23 cellular contexts compared by ENCODE assay signal in genomic region chr3:149579161-149579560, GRCh38.
DNase-seq lines count a peak whose midpoint lies in the region; ATAC-seq, FAIRE-seq and TF ChIP-seq lines count a peak whose summit lies in the region.
"Had no signal": no experiment of that assay in that cellular context is flagged by ENCODE, and none has a peak within 500 bp of the region (broad histone marks: within the 10 kb centered on the region; RNA-seq: fewer than 3 reads in every experiment).

No MANE protein-coding gene starts in this region.

- H3K9me3 ChIP-seq in SK-N-SH (no peaks in the 10 kb centered on the region), keratinocyte (ENCODE audit: control insufficient read depth, low read depth, low read length) (no peaks in the 10 kb centered on the region), thoracic aorta (no peaks in the 10 kb centered on the region)
- H3K9me3 ChIP-seq: body of pancreas, heart left ventricle, tibial nerve had no signal

- TF ChIP-seq CTCF in SK-N-SH (IDR thresholded peaks at IDR 0.05) (no peak), keratinocyte (optimal IDR thresholded peaks at IDR 0.05 in 1 of 3, IDR thresholded peaks at IDR 0.05 in 1 of 3, conservative IDR thresholded peaks at IDR 0.05 in 1 of 3; ENCODE audit: extremely low read depth in 1 of 3, insufficient read depth in 2 of 3, low read length in 3 of 3) (no peak), thoracic aorta (IDR thresholded peaks at IDR 0.05) (no peak)

- H3K79me2 ChIP-seq in SK-N-SH (ENCODE audit: insufficient read depth) (peaks cover 45% of the 10 kb centered on the region), keratinocyte (ENCODE audit: control insufficient read depth, insufficient read depth, low read length) (peaks cover 26% of the 10 kb centered on the region)

- TF ChIP-seq EP300 in SK-N-SH (IDR thresholded peaks at IDR 0.05; ENCODE audit: borderline replicate concordance in 1 of 2, low read depth in 1 of 2, low read length in 1 of 2), result no peak

- H3K36me3 ChIP-seq in SK-N-SH (replicated peaks in 1 of 2; ENCODE audit: control insufficient read depth in 1 of 2, insufficient read depth in 2 of 2, low read length in 1 of 2) (no peaks in the 10 kb centered on the region), keratinocyte (ENCODE audit: control insufficient read depth in 2 of 2, extremely low read depth in 1 of 2, insufficient read depth in 2 of 2, low read length in 2 of 2) (no peaks in the 10 kb centered on the region), thoracic aorta (no peaks in the 10 kb centered on the region)
- H3K36me3 ChIP-seq: heart left ventricle, neural progenitor cell, tibial nerve had no signal

- TF ChIP-seq RAD21 in SK-N-SH (IDR thresholded peaks at IDR 0.05; ENCODE audit: low read length), result no peak

- peak overlapping the region; percentile 34 to 100; a peak in 3 of 4 replicates for H3K27ac ChIP-seq in SK-N-SH (ENCODE audit: low read depth in 2 of 2, low read length in 1 of 2)
- H3K27ac ChIP-seq in keratinocyte (ENCODE audit: control insufficient read depth, insufficient read depth, low read length), result peak overlapping the region; percentile 97
- peak overlapping the region; percentile 36 to 88 for H3K27ac ChIP-seq in thoracic aorta
- H3K27ac ChIP-seq: HL-60, neural progenitor cell had no signal

- no peaks in the 10 kb centered on the region for H4K20me1 ChIP-seq in SK-N-SH (ENCODE audit: insufficient read depth)
- no peaks in the 10 kb centered on the region for H4K20me1 ChIP-seq in keratinocyte (ENCODE audit: control insufficient read depth, extremely low read depth, insufficient read depth, low read length)

- CTCF ChIA-PET in SK-N-SH (lab: Yijun Ruan, JAX), result interaction anchor here (1.5 to 5.0 kb wide), 3 partner anchors 10 to 138 kb away, joined by 3 to 26 read pairs (median 6); no protein-coding TSS in a partner anchor

- peaks cover 68% of the 10 kb centered on the region for H3F3A ChIP-seq in SK-N-SH (replicated peaks; ENCODE audit: insufficient read depth)

- no peak for DNase-seq in SK-N-SH
- no peak for DNase-seq in activated T-helper 2 cell treated with anti-CD3 and anti-CD28 coated beads, Interferon-gamma antibody, Interleukin-2, Interleukin-4, amounts not matched to agents 10 μg/mL and 5 μg/mL and 100 μg/mL, durations not matched to agents 14 hours and 24 hours and 36 hours (ENCODE audit: low spot score)
- DNase-seq in keratinocyte (ENCODE audit: low read depth, low spot score), result no peak
- DNase-seq in thoracic aorta (ENCODE audit: low spot score), result no peak
- DNase-seq in EL, result no peak
- DNase-seq in Ammon's horn (ENCODE audit: low spot score), result no peak
- DNase-seq in NCI-H2107 treated with DMSO at 0.1 percent for 48 hours (lab: John Stamatoyannopoulos, UW; ENCODE audit: unreplicated experiment), result no peak
- DNase-seq: 8988T; activated CD4-positive, CD25-positive, alpha-beta regulatory T cell treated with anti-CD3 and anti-CD28 coated beads, Interleukin-2, amount 50 U/mL, for 72 hours; activated naive CD4-positive, alpha-beta T cell treated with anti-CD3 and anti-CD28 coated beads for 36 hours; body of pancreas; DMS79; heart left ventricle; NCI-H1105; retina; Right ventricle myocardium superior; T-helper 9 cell had no signal

- H3K9me2 ChIP-seq in SK-N-SH, result no peaks in the 10 kb centered on the region

- H3K27me3 Mint-ChIP-seq in activated T-helper 2 cell treated with anti-CD3 and anti-CD28 coated beads, Interferon-gamma antibody, Interleukin-2, Interleukin-4, amounts not matched to agents 10 μg/mL and 5 μg/mL and 100 μg/mL, durations not matched to agents 14 hours and 24 hours and 36 hours (ENCODE audit: low read depth), result peaks cover 6% of the 10 kb centered on the region

- ATAC-seq in SK-N-SH treated with all-trans-retinoic acid at 6 μM for 48 hours (no peak), thoracic aorta (ENCODE audit: insufficient number of reproducible peaks, low FRiP score, low read depth) (no peak)
- ATAC-seq: body of pancreas, heart left ventricle, K562 had no signal

- H3K27me3 ChIP-seq in SK-N-SH (ENCODE audit: insufficient read depth) (no peaks in the 10 kb centered on the region), keratinocyte (ENCODE audit: control insufficient read depth, extremely low read depth, insufficient read depth, low read length) (no peaks in the 10 kb centered on the region), thoracic aorta (replicated peaks; ENCODE audit: insufficient read depth) (no peaks in the 10 kb centered on the region)
- H3K27me3 ChIP-seq: body of pancreas, heart left ventricle, neural progenitor cell, tibial nerve had no signal

- H3K4me2 ChIP-seq in SK-N-SH (peak overlapping the region; percentile 68), keratinocyte (ENCODE audit: control insufficient read depth, extremely low read depth, insufficient read depth, low read depth, low read length) (peak overlapping the region; percentile 76)
- H3K4me2 ChIP-seq: neural progenitor cell had no signal

- H3K4me3 ChIP-seq in SK-N-SH (ENCODE audit: low read depth in 2 of 2, low read length in 1 of 2), result no peak overlapping the region
- no peak overlapping the region for H3K4me3 ChIP-seq in keratinocyte (ENCODE audit: control insufficient read depth in 2 of 3, extremely low read depth in 1 of 3, insufficient read depth in 2 of 3, low read depth in 1 of 3, low read length in 3 of 3)
- H3K4me3 ChIP-seq in thoracic aorta, result no peak overlapping the region
- H3K4me3 ChIP-seq: body of pancreas, heart left ventricle, K562, neural progenitor cell, tibial nerve had no signal

- peaks cover 46% of the 10 kb centered on the region for H3K4me1 Mint-ChIP-seq in activated T-helper 2 cell treated with anti-CD3 and anti-CD28 coated beads, Interferon-gamma antibody, Interleukin-2, Interleukin-4, amounts not matched to agents 10 μg/mL and 5 μg/mL and 100 μg/mL, durations not matched to agents 14 hours and 24 hours and 36 hours (ENCODE audit: low read depth)

- peak overlapping the region; percentile 43; the same call in 1 of the 2 replicates for H3K9ac ChIP-seq in SK-N-SH
- peak overlapping the region; percentile 56 for H3K9ac ChIP-seq in keratinocyte (ENCODE audit: control insufficient read depth, extremely low read depth, insufficient read depth, low read length)
- H3K9ac ChIP-seq: neural progenitor cell had no signal

- peaks cover 4% of the 10 kb centered on the region for H3K36me3 Mint-ChIP-seq in activated T-helper 2 cell treated with anti-CD3 and anti-CD28 coated beads, Interferon-gamma antibody, Interleukin-2, Interleukin-4, amounts not matched to agents 10 μg/mL and 5 μg/mL and 100 μg/mL, durations not matched to agents 14 hours and 24 hours and 36 hours (ENCODE audit: low read depth)
- H3K36me3 Mint-ChIP-seq: memory B cell had no signal

- dilution Hi-C loops in keratinocyte (cut with MboI; ENCODE audit: extremely low pct_ligation_motif_present, low sequenced_read_pairs), result loop anchor here (5.0 kb wide), 1 partner anchor 38 kb away; no protein-coding TSS in a partner anchor

- POLR2A ChIA-PET in SK-N-SH (lab: Yijun Ruan, JAX), result no interaction called here

- H3K4me3 Mint-ChIP-seq in activated T-helper 2 cell treated with anti-CD3 and anti-CD28 coated beads, Interferon-gamma antibody, Interleukin-2, Interleukin-4, amounts not matched to agents 10 μg/mL and 5 μg/mL and 100 μg/mL, durations not matched to agents 14 hours and 24 hours and 36 hours (ENCODE audit: low read depth), result no peak overlapping the region
- H3K4me3 Mint-ChIP-seq: activated naive CD4-positive, alpha-beta T cell treated with anti-CD3 and anti-CD28 coated beads for 36 hours; memory B cell; neural progenitor cell had no signal

- WGBS in SK-N-SH (ENCODE audit: low lambda C conversion rate), result 92% methylated on average over 1 of the region's 1 CpG

- FAIRE-seq in keratinocyte (lab: Jason Lieb, UNC), result no peak
- FAIRE-seq: K562 had no signal

- intact Hi-C loops in activated T-helper 2 cell treated with anti-CD3 and anti-CD28 coated beads, Interferon-gamma antibody, Interleukin-2, Interleukin-4, amounts not matched to agents 10 μg/mL and 5 μg/mL and 100 μg/mL, durations not matched to agents 14 hours and 24 hours and 36 hours (cut with micrococcal nuclease), result no loop called here

- H2AFZ ChIP-seq in SK-N-SH (ENCODE audit: low read depth) (no peak overlapping the region), keratinocyte (ENCODE audit: control insufficient read depth, low read length) (no peak overlapping the region)
- H2AFZ ChIP-seq: neural progenitor cell had no signal

- peaks cover 2% of the 10 kb centered on the region for H3K9me3 Mint-ChIP-seq in activated T-helper 2 cell treated with anti-CD3 and anti-CD28 coated beads, Interferon-gamma antibody, Interleukin-2, Interleukin-4, amounts not matched to agents 10 μg/mL and 5 μg/mL and 100 μg/mL, durations not matched to agents 14 hours and 24 hours and 36 hours
- H3K9me3 Mint-ChIP-seq: activated naive CD4-positive, alpha-beta T cell treated with anti-CD3 and anti-CD28 coated beads for 36 hours; memory B cell; neural progenitor cell had no signal

- H3K4me1 ChIP-seq in SK-N-SH (ENCODE audit: control insufficient read depth in 1 of 2, insufficient read depth in 2 of 2, low read depth in 1 of 2, low read length in 1 of 2) (peaks cover 12 to 77% of the 10 kb centered on the region in 2 experiments; a peak in 3 of 4 replicates), keratinocyte (ENCODE audit: control insufficient read depth, extremely low read depth, insufficient read depth, low read length) (peaks cover 95% of the 10 kb centered on the region), thoracic aorta (ENCODE audit: control insufficient read depth in 1 of 2, low read depth in 2 of 2) (peaks cover 82 to 98% of the 10 kb centered on the region in 2 donors)

- H3K9me1 ChIP-seq in keratinocyte (ENCODE audit: control insufficient read depth, extremely low read depth, insufficient read depth, low read length), result no peaks in the 10 kb centered on the region

- peak overlapping the region; percentile 6 for H3K27ac Mint-ChIP-seq in activated T-helper 2 cell treated with anti-CD3 and anti-CD28 coated beads, Interferon-gamma antibody, Interleukin-2, Interleukin-4, amounts not matched to agents 10 μg/mL and 5 μg/mL and 100 μg/mL, durations not matched to agents 14 hours and 24 hours and 36 hours
- H3K27ac Mint-ChIP-seq: activated naive CD4-positive, alpha-beta T cell treated with anti-CD3 and anti-CD28 coated beads for 36 hours; memory B cell; neural progenitor cell had no signal

TF ChIP-seq in SK-N-SH, 30 proteins besides CTCF, POLR2A, EP300 and RAD21 (continues in another document):
- TF ChIP-seq MEF2A (IDR thresholded peaks at IDR 0.05; ENCODE audit: borderline replicate concordance, low read depth), result no peak
- TF ChIP-seq, protein P1, sequence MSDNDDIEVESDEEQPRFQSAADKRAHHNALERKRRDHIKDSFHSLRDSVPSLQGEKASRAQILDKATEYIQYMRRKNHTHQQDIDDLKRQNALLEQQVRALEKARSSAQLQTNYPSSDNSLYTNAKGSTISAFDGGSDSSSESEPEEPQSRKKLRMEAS (IDR thresholded peaks at IDR 0.05; ENCODE audit: low read depth), result no peak
